8 cellular contexts compared by ENCODE assay signal in genomic region chr17:39225974-39226683, GRCh38. TPM values are rescaled to one million over a fixed set of nuclear protein-coding genes. Genes with fewer than 3 reads are reported as not detected.
DNase-seq lines count a peak whose midpoint lies in the region; ATAC-seq, FAIRE-seq and TF ChIP-seq lines count a peak whose summit lies in the region.

No MANE protein-coding gene starts in this region.

- peaks cover 6% of the 10 kb centered on the region for H3K4me1 Mint-ChIP-seq in activated T-cell treated with anti-CD3 and anti-CD28 coated beads, Interleukin-2, amount 50 U/mL, for 72 hours (ENCODE audit: low read depth)
- peaks cover 29% of the 10 kb centered on the region for H3K4me1 Mint-ChIP-seq in osteocyte (ENCODE audit: unreplicated experiment)

- no peak for TF ChIP-seq CTCF in D721Med (IDR thresholded peaks at IDR 0.05; ENCODE audit: insufficient read depth, missing control alignments)
- no peak for TF ChIP-seq CTCF in osteocyte (IDR thresholded peaks at IDR 0.05)

- peak; percentile 81 to 86 for ATAC-seq in activated T-cell treated with anti-CD3 and anti-CD28 coated beads, Interleukin-2, amount 50 U/mL, for 72 hours (replicated peaks in 1 of 2)
- ATAC-seq in GM19023 (IDR thresholded peaks at IDR 0.05; ENCODE audit: unreplicated experiment), result no peak
- ATAC-seq in HG03196 (IDR thresholded peaks at IDR 0.05; ENCODE audit: unreplicated experiment), result no peak
- ATAC-seq in HG03565 (IDR thresholded peaks at IDR 0.05; ENCODE audit: unreplicated experiment), result no peak

- FAIRE-seq in D721Med (lab: Jason Lieb, UNC), result no peak

- no peaks in the 10 kb centered on the region for H3K9me3 Mint-ChIP-seq in activated T-cell treated with anti-CD3 and anti-CD28 coated beads, Interleukin-2, amount 50 U/mL, for 72 hours
- no peaks in the 10 kb centered on the region for H3K9me3 Mint-ChIP-seq in osteocyte (ENCODE audit: unreplicated experiment)

- no peaks in the 10 kb centered on the region for H3K36me3 Mint-ChIP-seq in activated T-cell treated with anti-CD3 and anti-CD28 coated beads, Interleukin-2, amount 50 U/mL, for 72 hours (ENCODE audit: insufficient read depth in 2 of 2)
- no peaks in the 10 kb centered on the region for H3K36me3 Mint-ChIP-seq in osteocyte (ENCODE audit: unreplicated experiment)

- peak overlapping the region; percentile 78 to 90 for H3K4me3 Mint-ChIP-seq in activated T-cell treated with anti-CD3 and anti-CD28 coated beads, Interleukin-2, amount 50 U/mL, for 72 hours
- H3K4me3 Mint-ChIP-seq in osteocyte (ENCODE audit: unreplicated experiment), result peak overlapping the region; percentile 76

- peak; percentile 97 for DNase-seq in D721Med (ENCODE audit: insufficient read length, low spot score)
- peak; percentile 97 for DNase-seq in NCI-H2171 (lab: John Stamatoyannopoulos, UW)
- DNase-seq in activated T-cell treated with anti-CD3 and anti-CD28 coated beads, Interleukin-2, amount 50 U/mL, for 72 hours, result peak; percentile 55 to 72
- peak; percentile 41 for DNase-seq in foreskin melanocyte
- DNase-seq in osteocyte (ENCODE audit: extremely low spot score, unreplicated experiment), result no peak

- H3K27me3 Mint-ChIP-seq in activated T-cell treated with anti-CD3 and anti-CD28 coated beads, Interleukin-2, amount 50 U/mL, for 72 hours (ENCODE audit: low read depth), result peaks cover 50% of the 10 kb centered on the region
- H3K27me3 Mint-ChIP-seq in osteocyte (ENCODE audit: unreplicated experiment), result peaks cover 10% of the 10 kb centered on the region

- H3K27ac Mint-ChIP-seq in activated T-cell treated with anti-CD3 and anti-CD28 coated beads, Interleukin-2, amount 50 U/mL, for 72 hours, result no peak overlapping the region
- no peak overlapping the region for H3K27ac Mint-ChIP-seq in osteocyte (ENCODE audit: unreplicated experiment)

RNA-seq across cellular contexts. Expression of gene STAC2, which starts 0.4 kb away (rescaled TPM):
- under 1 TPM in 1 of 2 donors, not detected in 1; 0.07 TPM for total RNA-seq in activated T-cell treated with anti-CD3 and anti-CD28 coated beads, Interleukin-2, amount 50 U/mL, for 72 hours
- 0.62 and 0.81 TPM in 2 replicates for total RNA-seq in osteocyte

RNA-seq across cellular contexts. Expression of gene RPL19, which starts 26.0 kb away (rescaled TPM):
- 1,000 to 10,000 TPM; 2,889 to 2,909 TPM for total RNA-seq in activated T-cell treated with anti-CD3 and anti-CD28 coated beads, Interleukin-2, amount 50 U/mL, for 72 hours
- total RNA-seq in osteocyte, result 1,528 and 1,579 TPM in 2 replicates

RNA-seq across cellular contexts. Expression of gene CACNB1, which starts 28.7 kb away (rescaled TPM):
- 10 to 100 TPM; 10.5 to 15.3 TPM for total RNA-seq in activated T-cell treated with anti-CD3 and anti-CD28 coated beads, Interleukin-2, amount 50 U/mL, for 72 hours
- 15.4 and 17.9 TPM in 2 replicates for total RNA-seq in osteocyte

Comparison
In these comparisons a context has a peak if more than half of its experiments do, and no peak if none do; other contexts are left out.
1. ATAC-seq: peak in activated T-cell treated with anti-CD3 and anti-CD28 coated beads, Interleukin-2, amount 50 U/mL, for 72 hours (2 of 2); none in GM19023 (single experiment), HG03196 (single experiment) and HG03565 (single experiment).